27 cellular contexts compared by ENCODE assay signal in genomic region chr1:152441756-152442155, GRCh38. TPM values are rescaled to one million over a fixed set of nuclear protein-coding genes. Genes with fewer than 3 reads are reported as not detected.
"Had no signal": no experiment of that assay in that cellular context is flagged by ENCODE, and none has a peak within 500 bp of the region (broad histone marks: within the 10 kb centered on the region; RNA-seq: fewer than 3 reads in every experiment).

No MANE protein-coding gene starts in this region.

- H3K4me1 Mint-ChIP-seq: activated naive CD8-positive, alpha-beta T cell treated with anti-CD3 and anti-CD28 coated beads, Interleukin-2, amount 50 U/mL, for 24 hours; brain; WTC11 had no signal

- H3K27ac Mint-ChIP-seq: activated CD4-positive, alpha-beta memory T cell treated with anti-CD3 and anti-CD28 coated beads for 36 hours; activated naive CD8-positive, alpha-beta T cell treated with anti-CD3 and anti-CD28 coated beads, Interleukin-2, amount 50 U/mL, for 24 hours; brain; T-helper 1 cell treated with Interleukin-12 subunit alpha and Interleukin-12 subunit beta and Interleukin-4 antibody, amounts not matched to agents 30 μg/mL and 1 μg/mL, for 36 hours; WTC11 had no signal

- H3K4me3 Mint-ChIP-seq: activated CD4-positive, alpha-beta memory T cell treated with anti-CD3 and anti-CD28 coated beads for 36 hours; activated naive CD8-positive, alpha-beta T cell treated with anti-CD3 and anti-CD28 coated beads, Interleukin-2, amount 50 U/mL, for 24 hours; activated T-cell treated with anti-CD3 and anti-CD28 coated beads, Interleukin-2, amount 50 U/mL, for 4 hours; brain; T-helper 1 cell treated with Interleukin-12 subunit alpha and Interleukin-12 subunit beta and Interleukin-4 antibody, amounts not matched to agents 30 μg/mL and 1 μg/mL, for 36 hours; WTC11 had no signal

- H3K27me3 ChIP-seq: ascending aorta had no signal

- H3K36me3 ChIP-seq: ascending aorta, MG63 had no signal

- H3K9me3 ChIP-seq: ascending aorta, MG63 had no signal

- H3K27me3 Mint-ChIP-seq: brain had no signal

- DNase-seq: activated CD4-positive, alpha-beta memory T cell treated with anti-CD3 and anti-CD28 coated beads for 36 hours; activated CD4-positive, alpha-beta T cell treated with anti-CD3 and anti-CD28 coated beads for 48 hours; activated CD4-positive, CD25-positive, alpha-beta regulatory T cell treated with anti-CD3 and anti-CD28 coated beads, Interleukin-2, amount 50 U/mL, for 72 hours; activated CD8-positive, alpha-beta memory T cell treated with anti-CD3 and anti-CD28 coated beads for 24 hours; activated effector memory CD4-positive, alpha-beta T cell treated with anti-CD3 and anti-CD28 coated beads, Interleukin-2, amount 50 U/mL, for 16 hours; activated naive CD4-positive, alpha-beta T cell treated with Interleukin-2 at 50 U/mL for 16 hours; activated naive CD8-positive, alpha-beta T cell treated with anti-CD3 and anti-CD28 coated beads, Interleukin-2, amount 50 U/mL, for 24 hours; activated T-cell treated with anti-CD3 and anti-CD28 coated beads, Interleukin-2, amount 50 U/mL, for 4 hours; amniotic stem cell; MG63; MV-4-11; NCI-H1092 treated with DMSO at 0.1 percent for 48 hours; NCI-H1417 treated with DMSO at 0.1 percent for 48 hours; NCI-H1694; NCI-H2029 treated with DMSO at 0.1 percent for 48 hours; NCI-H345; NCI-H510A; NCI-H526 treated with DMSO at 0.1 percent for 48 hours; NK-92 treated with Interleukin-12 subunit alpha and Interleukin-12 subunit beta, amount 100 ng/mL, for 24 hours; OCI-M1; SHP77 had no signal

- H3K36me3 Mint-ChIP-seq: activated CD4-positive, alpha-beta memory T cell treated with anti-CD3 and anti-CD28 coated beads for 36 hours; activated naive CD4-positive, alpha-beta T cell treated with anti-CD3 and anti-CD28 coated beads, Interleukin-2, amount 50 U/mL, for 72 hours; brain had no signal

- ATAC-seq: activated naive CD8-positive, alpha-beta T cell treated with anti-CD3 and anti-CD28 coated beads, Interleukin-2, amount 50 U/mL, for 24 hours; activated T-cell treated with anti-CD3 and anti-CD28 coated beads, Interleukin-2, amount 50 U/mL, for 4 hours; WTC11 had no signal

- H3K9me3 Mint-ChIP-seq: activated CD4-positive, alpha-beta memory T cell treated with anti-CD3 and anti-CD28 coated beads for 36 hours; activated naive CD4-positive, alpha-beta T cell treated with anti-CD3 and anti-CD28 coated beads, Interleukin-2, amount 50 U/mL, for 72 hours; activated naive CD8-positive, alpha-beta T cell treated with anti-CD3 and anti-CD28 coated beads, Interleukin-2, amount 50 U/mL, for 24 hours; activated T-cell treated with anti-CD3 and anti-CD28 coated beads, Interleukin-2, amount 50 U/mL, for 4 hours; T-helper 1 cell treated with Interleukin-12 subunit alpha and Interleukin-12 subunit beta and Interleukin-4 antibody, amounts not matched to agents 30 μg/mL and 1 μg/mL, for 36 hours had no signal

- H3K4me3 ChIP-seq: ascending aorta, MG63 had no signal

RNA-seq across cellular contexts. Expression of gene CRNN, which starts 27.7 kb away (rescaled TPM):
- total RNA-seq: activated CD4-positive, alpha-beta memory T cell treated with anti-CD3 and anti-CD28 coated beads for 36 hours; activated naive CD4-positive, alpha-beta T cell treated with anti-CD3 and anti-CD28 coated beads, Interleukin-2, amount 50 U/mL, for 72 hours; activated T-cell treated with anti-CD3 and anti-CD28 coated beads, Interleukin-2, amount 50 U/mL, for 4 hours; SK-MEL-5; WTC11 had no signal
